In the genomic region with DNA sequence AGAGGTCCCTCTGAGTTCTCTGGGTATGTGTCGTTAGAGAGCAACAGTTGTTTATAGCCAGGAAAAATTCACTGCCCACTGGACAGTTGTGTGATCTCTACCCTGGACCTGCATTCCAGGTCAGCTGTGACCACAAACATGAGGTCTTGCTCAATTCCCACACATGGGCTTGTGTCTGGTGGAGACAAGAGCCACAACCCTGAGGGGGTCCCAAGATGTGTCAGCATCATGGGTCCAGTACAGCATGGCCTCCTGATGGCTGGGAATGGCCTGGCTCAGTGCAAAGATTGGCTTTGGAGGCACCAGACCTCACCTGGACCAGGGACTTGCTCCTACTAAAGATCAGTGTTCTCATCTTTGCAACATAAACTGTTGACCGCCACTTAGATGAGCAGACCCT, we compare ENCODE assay signal across 14 cellular contexts.
A peak's percentile ranks its signal among the peaks of the same experiment; 100 is the strongest.
DNase-seq lines count a peak whose midpoint lies in the region; ATAC-seq and TF ChIP-seq lines count a peak whose summit lies in the region.
"Had no signal": no experiment of that assay in that cellular context is flagged by ENCODE, and none has a peak within 500 bp of the region (broad histone marks: within the 10 kb centered on the region; RNA-seq: fewer than 3 reads in every experiment).

No MANE protein-coding gene starts in this region.

- no peaks in the 10 kb centered on the region for H3K27me3 ChIP-seq in endodermal cell (ENCODE audit: control insufficient read depth, insufficient read depth, low read length, poor library complexity, severe bottlenecking)

- H3K27me3 Mint-ChIP-seq in endodermal cell (ENCODE audit: insufficient read depth): no peaks in the 10 kb centered on the region
- H3K27me3 Mint-ChIP-seq: CD8-positive, alpha-beta memory T cell had no signal

- H3K9me3 ChIP-seq in HEK293 (ENCODE audit: control insufficient read depth, insufficient read depth, low read depth, low read length) (no peaks in the 10 kb centered on the region), endodermal cell (ENCODE audit: control insufficient read depth, low read length) (no peaks in the 10 kb centered on the region)
- H3K9me3 ChIP-seq: Caco-2 had no signal

- no peak overlapping the region for H3K9ac ChIP-seq in endodermal cell (ENCODE audit: extremely low read depth, low read length, poor library complexity, severe bottlenecking)

- POLR2A ChIA-PET in HEK293 (lab: Yijun Ruan, JAX): no interaction called here

- no peak overlapping the region for H3K27ac Mint-ChIP-seq in endodermal cell
- H3K27ac Mint-ChIP-seq: CD14-positive monocyte; CD8-positive, alpha-beta memory T cell; IgD-negative memory B cell had no signal

- no peaks in the 10 kb centered on the region for H3K36me3 Mint-ChIP-seq in endodermal cell (ENCODE audit: low read depth)
- H3K36me3 Mint-ChIP-seq: CD14-positive monocyte; CD8-positive, alpha-beta memory T cell; IgD-negative memory B cell had no signal

- ATAC-seq in HG03378 (IDR thresholded peaks at IDR 0.05; ENCODE audit: unreplicated experiment): no peak

- H3K4me3 Mint-ChIP-seq in endodermal cell: no peak overlapping the region
- H3K4me3 Mint-ChIP-seq: CD14-positive monocyte, IgD-negative memory B cell had no signal

- H3K4me1 ChIP-seq in HEK293 (ENCODE audit: control insufficient read depth, insufficient read depth, low read length) (no peaks in the 10 kb centered on the region), endodermal cell (ENCODE audit: control insufficient read depth, insufficient read depth, low read length) (no peaks in the 10 kb centered on the region)

- H3K4me3 ChIP-seq in HEK293 (ENCODE audit: low read depth, low read length): no peak overlapping the region
- no peak overlapping the region for H3K4me3 ChIP-seq in endodermal cell (ENCODE audit: low read length)

- no peaks in the 10 kb centered on the region for H3K36me3 ChIP-seq in HEK293 (ENCODE audit: control insufficient read depth in 2 of 2, insufficient read depth in 1 of 2, low read length in 2 of 2)
- no peaks in the 10 kb centered on the region for H3K36me3 ChIP-seq in endodermal cell (ENCODE audit: control insufficient read depth, insufficient read depth, low read length)

- no peaks in the 10 kb centered on the region for H3K9me3 Mint-ChIP-seq in endodermal cell
- H3K9me3 Mint-ChIP-seq: CD8-positive, alpha-beta memory T cell; IgD-negative memory B cell had no signal

- H3K4me1 Mint-ChIP-seq in endodermal cell: peaks cover 5% of the 10 kb centered on the region
- H3K4me1 Mint-ChIP-seq: CD14-positive monocyte had no signal

- no peak for TF ChIP-seq CTCF in HEK293 (tag by site-specific recombination; IDR thresholded peaks at IDR 0.05)
- no peak for TF ChIP-seq CTCF in endodermal cell (conservative IDR thresholded peaks at IDR 0.05)

- CTCF ChIA-PET in HEK293 (lab: Yijun Ruan, JAX): no interaction called here

- DNase-seq in activated CD8-positive, alpha-beta memory T cell treated with anti-CD3 and anti-CD28 coated beads for 24 hours: peak; percentile 47
- no peak for DNase-seq in activated CD8-positive, alpha-beta memory T cell treated with anti-CD3 and anti-CD28 coated beads, Interleukin-2, amount 50 U/mL, for 48 hours
- peak; percentile 17 for DNase-seq in endodermal cell
- DNase-seq in renal cortical epithelial cell (ENCODE audit: low read depth): peak; percentile 73
- DNase-seq in NCI-H1417 (lab: John Stamatoyannopoulos, UW): no peak
- no peak for DNase-seq in DMS79 treated with DMSO at 0.1 percent for 48 hours (lab: John Stamatoyannopoulos, UW)
- DNase-seq: Caco-2, HCEC 1CT had no signal

- H3K27ac ChIP-seq in HEK293 (ENCODE audit: extremely low read depth, low read depth, low read length) (no peak overlapping the region), endodermal cell (ENCODE audit: low read depth, low read length) (no peak overlapping the region)
- H3K27ac ChIP-seq: 22Rv1 had no signal

- WGBS in endodermal cell (ENCODE audit: insufficient coverage in 1 of 2, insufficient read length in 1 of 2), 2 experiments: 92 to 100% methylated on average over 2 of the region's 2 CpGs

TF ChIP-seq in HEK293, 187 proteins besides CTCF, POLR2A, EP300 and RAD21:
- 0 out of 2 replicates have a peak, but pooled peaks have one; percentile 20 for TF ChIP-seq SCRT2 (tag by site-specific recombination; IDR thresholded peaks at IDR 0.05)
- no peak for TF ChIP-seq ZFP69B (tag by site-specific recombination; IDR thresholded peaks at IDR 0.05)
TF ChIP-seq in HEK293: peak in this region for 1.

Comparison
In these comparisons a context has a peak if more than half of its experiments do, and no peak if none do; other contexts are left out.
1. DNase-seq: peak in activated CD8-positive, alpha-beta memory T cell treated with anti-CD3 and anti-CD28 coated beads for 24 hours (single experiment), endodermal cell (single experiment) and renal cortical epithelial cell (single experiment); none in activated CD8-positive, alpha-beta memory T cell treated with anti-CD3 and anti-CD28 coated beads, Interleukin-2, amount 50 U/mL, for 48 hours (single experiment), NCI-H1417 (0 of 3) and DMS79 treated with DMSO at 0.1 percent for 48 hours (single experiment).